Comparison of ENCODE assay signal across 16 cellular contexts in the genomic region with DNA sequence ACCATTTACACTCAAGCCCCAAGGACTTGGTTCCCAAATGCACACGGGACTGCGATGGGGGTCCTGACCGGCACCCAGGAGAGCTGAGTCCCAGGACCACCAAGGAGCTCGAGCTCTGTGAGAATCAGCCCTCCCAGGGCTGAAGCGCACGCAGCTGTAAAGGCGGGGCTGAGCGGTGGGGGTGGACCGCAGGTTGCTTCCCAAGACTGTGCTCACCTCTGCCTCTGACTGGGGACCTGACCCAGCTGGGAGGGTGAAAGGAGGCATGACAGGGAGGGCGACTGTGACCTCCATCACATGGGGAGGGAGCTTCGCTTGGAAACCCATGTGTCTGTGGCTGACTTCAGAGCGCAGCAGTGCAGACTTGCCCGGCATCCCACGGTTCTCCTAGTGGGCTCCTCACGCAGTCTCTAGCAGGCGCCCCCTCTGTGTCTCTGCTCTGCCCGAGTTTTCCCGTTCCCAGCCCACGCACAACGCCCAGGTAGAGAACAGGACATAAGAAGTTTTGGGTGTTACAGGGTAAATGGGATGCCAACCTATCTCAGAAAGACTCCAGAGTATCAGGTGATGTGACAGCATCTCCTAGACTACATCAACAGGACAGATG.
"Had no signal": no experiment of that assay in that cellular context is flagged by ENCODE, and none has a peak within 500 bp of the region (broad histone marks: within the 10 kb centered on the region; RNA-seq: fewer than 3 reads in every experiment).

No MANE protein-coding gene starts in this region.

- H3K27ac ChIP-seq: cardiac muscle cell, coronary artery, epithelial cell of prostate, gastrocnemius medialis, heart right ventricle, left ventricle myocardium inferior, ovary, transverse colon had no signal

- H3K4me1 Mint-ChIP-seq: nephron progenitor cell had no signal

- H3K36me3 ChIP-seq: ovary had no signal

- H3K4me3 ChIP-seq: cardiac muscle cell, coronary artery, gastrocnemius medialis, heart right ventricle, left ventricle myocardium inferior, ovary, skin epidermis, transverse colon had no signal

- H3K27ac Mint-ChIP-seq: activated CD4-positive, alpha-beta memory T cell treated with anti-CD3 and anti-CD28 coated beads for 36 hours had no signal

- DNase-seq: activated CD4-positive, alpha-beta memory T cell treated with anti-CD3 and anti-CD28 coated beads for 36 hours; activated CD4-positive, CD25-positive, alpha-beta regulatory T cell treated with anti-CD3 and anti-CD28 coated beads, Interleukin-2, amount 50 U/mL, for 72 hours; effector CD4-positive, alpha-beta T cell; gastrocnemius medialis; heart right ventricle; islet precursor cell; left ventricle myocardium inferior; mesenchymal stem cell; nephron progenitor cell; transverse colon had no signal

- H3K9me3 Mint-ChIP-seq: activated CD4-positive, alpha-beta memory T cell treated with anti-CD3 and anti-CD28 coated beads for 36 hours; activated naive CD4-positive, alpha-beta T cell treated with anti-CD3 and anti-CD28 coated beads, Interleukin-2, amount 50 U/mL, for 72 hours; nephron progenitor cell had no signal

- H3K4me1 ChIP-seq: gastrocnemius medialis, left ventricle myocardium inferior, transverse colon had no signal

- H3K9me3 ChIP-seq: gastrocnemius medialis, heart right ventricle, left ventricle myocardium inferior, ovary, transverse colon had no signal

- ATAC-seq: gastrocnemius medialis, heart right ventricle had no signal

- H3K27me3 Mint-ChIP-seq: activated CD4-positive, alpha-beta memory T cell treated with anti-CD3 and anti-CD28 coated beads for 36 hours had no signal

- H3K4me3 Mint-ChIP-seq: activated CD4-positive, alpha-beta memory T cell treated with anti-CD3 and anti-CD28 coated beads for 36 hours; nephron progenitor cell had no signal

- H3K27me3 ChIP-seq: cardiac muscle cell, gastrocnemius medialis, heart right ventricle, ovary, transverse colon had no signal
